Comparison of ENCODE assay signal across 9 cellular contexts in genomic region chr9:137221477-137222111, GRCh38. TPM values are rescaled to one million over a fixed set of nuclear protein-coding genes. Genes with fewer than 3 reads are reported as not detected.
DNase-seq lines count a peak whose midpoint lies in the region; ATAC-seq and TF ChIP-seq lines count a peak whose summit lies in the region.
"Had no signal": no experiment of that assay in that cellular context is flagged by ENCODE, and none has a peak within 500 bp of the region (broad histone marks: within the 10 kb centered on the region; RNA-seq: fewer than 3 reads in every experiment).

No MANE protein-coding gene starts in this region.

- 0% methylated on average over 3 of the region's 61 CpGs for WGBS in esophagus muscularis mucosa

- peaks cover 30 to 51% (median 36%) of the 10 kb centered on the region in 4 donors for H3K4me1 ChIP-seq in esophagus muscularis mucosa
- peaks cover 22% of the 10 kb centered on the region for H3K4me1 ChIP-seq in Karpas-422 (ENCODE audit: low read length)

- TF ChIP-seq POLR2A in esophagus muscularis mucosa (IDR thresholded peaks at IDR 0.05; ENCODE audit: low read depth), result no peak

- H3K27ac ChIP-seq in esophagus muscularis mucosa (replicated peaks in 1 of 4) (no peak overlapping the region), Karpas-422 (ENCODE audit: low read length) (no peak overlapping the region)

- no peak for ATAC-seq in GM21360 (IDR thresholded peaks at IDR 0.05; ENCODE audit: unreplicated experiment)

- H3K9ac ChIP-seq in Karpas-422 (ENCODE audit: low read length), result no peak overlapping the region

- peaks cover 0 to 2% (median under 1%) of the 10 kb centered on the region in 4 donors for H3K36me3 ChIP-seq in esophagus muscularis mucosa
- no peaks in the 10 kb centered on the region for H3K36me3 ChIP-seq in Karpas-422 (ENCODE audit: insufficient read depth, low read length)

- H3K9me3 ChIP-seq in esophagus muscularis mucosa (no peaks in the 10 kb centered on the region), Karpas-422 (ENCODE audit: low read length) (no peaks in the 10 kb centered on the region)

- H3K9me2 ChIP-seq in Karpas-422 (replicated peaks; ENCODE audit: insufficient read depth, low read length), result no peaks in the 10 kb centered on the region

- H3K4me3 ChIP-seq in esophagus muscularis mucosa, result peak overlapping the region; percentile 50 to 87 (median 80)
- peak overlapping the region; percentile 49 for H3K4me3 ChIP-seq in retinal pigment epithelial cell (ENCODE audit: low read length)
- no peak overlapping the region for H3K4me3 ChIP-seq in Karpas-422 (ENCODE audit: low read length)

- H4K20me1 ChIP-seq in Karpas-422 (ENCODE audit: insufficient read depth, low read depth, low read length), result no peaks in the 10 kb centered on the region

- DNase-seq in NCI-H1417 (lab: John Stamatoyannopoulos, UW), result peak in 2 of 3 experiments; percentile 55 to 60
- no peak for DNase-seq in NCI-H1417 treated with DMSO at 0.1 percent for 48 hours (lab: John Stamatoyannopoulos, UW)
- peak; percentile 48 for DNase-seq in NCI-H2171 (lab: John Stamatoyannopoulos, UW)
- DNase-seq in esophagus muscularis mucosa (ENCODE audit: extremely low spot score), result no peak
- DNase-seq in retinal pigment epithelial cell (ENCODE audit: low read depth), result no peak
- DNase-seq in stimulated activated CD4-positive, alpha-beta T cell treated with anti-CD3 and anti-CD28 coated beads, Interleukin-1b, Interleukin-23, amount 100 ng/mL, for 48 hours, result no peak
- no peak for DNase-seq in Karpas-422
- DNase-seq: foreskin melanocyte had no signal

- no peak overlapping the region for H2AFZ ChIP-seq in Karpas-422 (ENCODE audit: low read length)

- no peak for TF ChIP-seq CTCF in esophagus muscularis mucosa (IDR thresholded peaks at IDR 0.05)
- no peak for TF ChIP-seq CTCF in retinal pigment epithelial cell (conservative IDR thresholded peaks at IDR 0.05; ENCODE audit: low read depth, low read length)

- no peak for TF ChIP-seq EP300 in esophagus muscularis mucosa (IDR thresholded peaks at IDR 0.05)

- H3K27me3 ChIP-seq in esophagus muscularis mucosa (peaks cover 0 to 2% (median 0%) of the 10 kb centered on the region in 4 donors), Karpas-422 (ENCODE audit: low read length) (no peaks in the 10 kb centered on the region)

- no peaks in the 10 kb centered on the region for H3K79me2 ChIP-seq in Karpas-422 (ENCODE audit: low read length)

- intact Hi-C loops in esophagus muscularis mucosa (cut with DNase I), result loop anchor here (2.0 to 5.0 kb wide), 2 partner anchors 21 to 34 kb away; partner anchors contain the start of genes ANAPC2, SSNA1 and TPRN

- H3K4me2 ChIP-seq in Karpas-422 (ENCODE audit: low read depth, low read length, poor library complexity, severe bottlenecking), result no peak overlapping the region

RNA-seq across cellular contexts. Expression of gene RNF208, which starts 0.4 kb away (rescaled TPM):
- total RNA-seq in esophagus muscularis mucosa, result 1 to 10 TPM; 1.2 to 4.2 (median 2.4) TPM
- 0.26 and 0.36 TPM in 2 replicates for total RNA-seq in Karpas-422 (2014; rRNA removed; shearing (Covaris generic); ENCODE audit: low replicate concordance)

RNA-seq across cellular contexts. Expression of gene CYSRT1, which starts 3.4 kb away (rescaled TPM):
- total RNA-seq in esophagus muscularis mucosa, result under 1 TPM in 3 of 4 donors, not detected in 1; 0.33 to 0.45 (median 0.40) TPM
- 0.75 and 1.2 TPM in 2 replicates for total RNA-seq in Karpas-422 (2014; rRNA removed; shearing (Covaris generic); ENCODE audit: low replicate concordance)

RNA-seq across cellular contexts. Expression of gene RNF224, which starts 5.7 kb away (rescaled TPM):
- total RNA-seq in esophagus muscularis mucosa, result not detected
- total RNA-seq in Karpas-422 (2014; rRNA removed; shearing (Covaris generic); ENCODE audit: low replicate concordance), result 0.37 TPM in 1 of 2 replicates, not detected in the other

RNA-seq across cellular contexts. Expression of gene SLC34A3, which starts 9.1 kb away (rescaled TPM):
- not detected for total RNA-seq in esophagus muscularis mucosa
- total RNA-seq in Karpas-422 (2014; rRNA removed; shearing (Covaris generic); ENCODE audit: low replicate concordance), result not detected in 2 replicates

RNA-seq across cellular contexts. Expression of gene NDOR1, which starts 16.1 kb away (rescaled TPM):
- 10 to 100 TPM in 1 of 4 donors, 1 to 10 TPM in 3; 6.5 to 12.3 (median 8.0) TPM for total RNA-seq in esophagus muscularis mucosa
- total RNA-seq in Karpas-422 (2014; rRNA removed; shearing (Covaris generic); ENCODE audit: low replicate concordance), result 7.8 and 13.1 TPM in 2 replicates

Comparison
In these comparisons a context has a peak if more than half of its experiments do, and no peak if none do; other contexts are left out.
1. DNase-seq: peak in NCI-H1417 (2 of 3) and NCI-H2171 (single experiment); none in NCI-H1417 treated with DMSO at 0.1 percent for 48 hours (single experiment), esophagus muscularis mucosa (single experiment), retinal pigment epithelial cell (single experiment), stimulated activated CD4-positive, alpha-beta T cell treated with anti-CD3 and anti-CD28 coated beads, Interleukin-1b, Interleukin-23, amount 100 ng/mL, for 48 hours (single experiment) and Karpas-422 (single experiment).